In genomic region chr17:74975943-74976342, GRCh38 we compare ENCODE assay signal across 10 cellular contexts. TPM values are rescaled to one million over a fixed set of nuclear protein-coding genes. Genes with fewer than 3 reads are reported as not detected.
"Had no signal": no experiment of that assay in that cellular context is flagged by ENCODE, and none has a peak within 500 bp of the region (broad histone marks: within the 10 kb centered on the region; RNA-seq: fewer than 3 reads in every experiment).

No MANE protein-coding gene starts in this region.

- DNase-seq: GM23248, GOT3, H7, HFFc6 had no signal

- ATAC-seq: HCT116 had no signal

- H3K9me3 ChIP-seq: HAP-1 had no signal

- H3K9ac ChIP-seq: GM23248 had no signal

- H3K27ac ChIP-seq: GM23248 had no signal

- H3K9me3 Mint-ChIP-seq: HFFc6, IgD-negative memory B cell had no signal

- FAIRE-seq: HTR-8/SVneo had no signal

- H3K36me3 ChIP-seq: HAP-1 had no signal

- H3K4me3 ChIP-seq: GM23248, HAP-1 had no signal

- H3K4me3 Mint-ChIP-seq: HFFc6 had no signal

- H2AFZ ChIP-seq: GM23248 had no signal

- H3K27ac Mint-ChIP-seq: HFFc6 had no signal

- H3K36me3 Mint-ChIP-seq: IgD-negative memory B cell had no signal

RNA-seq across cellular contexts. Expression of gene HID1, which starts 3.4 kb away (rescaled TPM):
- total RNA-seq: GM23248 had no signal
- polyA plus RNA-seq: GM23248 had no signal

RNA-seq across cellular contexts. Expression of gene CDR2L, which starts 11.5 kb away (rescaled TPM):
- polyA plus RNA-seq: IgD-negative memory B cell had no signal

RNA-seq across cellular contexts. Expression of gene OTOP3, which starts 40.2 kb away (rescaled TPM):
- total RNA-seq: GM23248, H4, H7, HFFc6, HT-29 had no signal
- polyA plus RNA-seq: GM23248, IgD-negative memory B cell had no signal

RNA-seq across cellular contexts. Expression of gene OTOP2, which starts 51.9 kb away (rescaled TPM):
- total RNA-seq: GM23248, H4, H7, HFFc6, HT-29 had no signal
- polyA plus RNA-seq: GM23248, IgD-negative memory B cell had no signal
